18 cellular contexts compared by ENCODE assay signal in the genomic region with DNA sequence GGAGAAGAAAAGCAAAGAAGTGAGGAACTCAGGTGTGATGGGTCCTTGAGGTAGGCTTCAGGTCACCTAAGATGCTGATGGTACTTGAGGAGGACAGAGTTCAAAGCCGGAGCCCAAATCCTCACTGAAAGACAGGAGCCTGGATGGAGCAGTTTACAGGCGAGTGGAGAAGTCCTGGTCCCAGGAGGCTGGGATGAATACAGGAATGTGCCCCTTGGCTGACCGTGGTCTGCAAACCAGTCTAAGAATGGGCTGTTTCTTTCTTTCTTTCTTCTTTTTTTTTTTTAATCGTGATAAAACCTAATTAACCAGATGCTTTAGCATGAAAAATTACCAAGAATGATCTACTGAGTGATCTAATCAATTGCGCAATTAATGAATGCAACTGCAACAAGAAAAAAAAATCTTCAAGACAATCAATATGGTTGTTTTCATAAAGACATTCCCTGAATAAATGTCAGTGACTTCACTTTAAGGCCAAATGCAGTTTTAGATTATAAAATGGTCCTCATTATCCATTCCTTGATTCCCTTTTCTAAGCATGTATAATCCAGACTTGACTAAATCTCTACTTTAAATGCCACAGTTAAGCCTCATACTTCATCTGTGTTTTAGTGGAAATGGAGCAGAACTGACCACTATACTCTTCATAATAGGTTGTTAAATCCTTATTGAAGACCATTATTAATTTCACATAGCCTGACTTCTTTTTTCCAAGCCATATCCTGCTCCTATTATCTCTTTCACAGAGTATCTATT. TPM values are rescaled to one million over a fixed set of nuclear protein-coding genes. Genes with fewer than 3 reads are reported as not detected.
DNase-seq lines count a peak whose midpoint lies in the region; ATAC-seq and TF ChIP-seq lines count a peak whose summit lies in the region.
"Had no signal": no experiment of that assay in that cellular context is flagged by ENCODE, and none has a peak within 500 bp of the region (broad histone marks: within the 10 kb centered on the region; RNA-seq: fewer than 3 reads in every experiment).

No MANE protein-coding gene starts in this region.

- no peak for TF ChIP-seq CTCF in endodermal cell (conservative IDR thresholded peaks at IDR 0.05)
- TF ChIP-seq CTCF in retinal pigment epithelial cell (conservative IDR thresholded peaks at IDR 0.05; ENCODE audit: low read depth, low read length), result no peak

- peaks cover 33% of the 10 kb centered on the region for H3K4me1 Mint-ChIP-seq in endodermal cell
- H3K4me1 Mint-ChIP-seq in activated CD4-positive, alpha-beta memory T cell treated with anti-CD3 and anti-CD28 coated beads for 36 hours (ENCODE audit: low read depth), result peaks cover 12% of the 10 kb centered on the region
- peaks cover 18% of the 10 kb centered on the region for H3K4me1 Mint-ChIP-seq in activated CD8-positive, alpha-beta memory T cell treated with anti-CD3 and anti-CD28 coated beads, Interleukin-2, amount 10 ng/mL, durations not matched to agents 7 days and 5 days

- CTCF ChIA-PET in activated CD4-positive, alpha-beta memory T cell treated with anti-CD3 and anti-CD28 coated beads for 36 hours (lab: Charles Lee), result interaction anchor here (5.8 kb wide), 1 partner anchor 45 kb away, joined by 114 read pairs; no protein-coding TSS in a partner anchor
- CTCF ChIA-PET in activated CD8-positive, alpha-beta memory T cell treated with anti-CD3 and anti-CD28 coated beads, Interleukin-2, amount 10 ng/mL, durations not matched to agents 7 days and 5 days (lab: Charles Lee), result interaction anchor here (1.7 to 9.6 kb wide), 3 partner anchors 10 to 47 kb away, joined by 3 to 159 read pairs (median 5); no protein-coding TSS in a partner anchor

- H3K36me3 Mint-ChIP-seq in endodermal cell (ENCODE audit: low read depth), result no peaks in the 10 kb centered on the region
- H3K36me3 Mint-ChIP-seq in activated CD4-positive, alpha-beta memory T cell treated with anti-CD3 and anti-CD28 coated beads for 36 hours, result peaks cover 2% of the 10 kb centered on the region
- peaks cover 3% of the 10 kb centered on the region for H3K36me3 Mint-ChIP-seq in activated CD8-positive, alpha-beta memory T cell treated with anti-CD3 and anti-CD28 coated beads, Interleukin-2, amount 10 ng/mL, durations not matched to agents 7 days and 5 days

- H3K27me3 Mint-ChIP-seq in endodermal cell (ENCODE audit: insufficient read depth), result peaks cover 10% of the 10 kb centered on the region
- peaks cover 5% of the 10 kb centered on the region for H3K27me3 Mint-ChIP-seq in activated CD4-positive, alpha-beta memory T cell treated with anti-CD3 and anti-CD28 coated beads for 36 hours
- H3K27me3 Mint-ChIP-seq in activated CD8-positive, alpha-beta memory T cell treated with anti-CD3 and anti-CD28 coated beads, Interleukin-2, amount 10 ng/mL, durations not matched to agents 7 days and 5 days, result peaks cover 20% of the 10 kb centered on the region

- H3K9me3 Mint-ChIP-seq in endodermal cell, result peaks cover 16% of the 10 kb centered on the region
- no peaks in the 10 kb centered on the region for H3K9me3 Mint-ChIP-seq in activated CD4-positive, alpha-beta memory T cell treated with anti-CD3 and anti-CD28 coated beads for 36 hours
- H3K9me3 Mint-ChIP-seq in activated CD8-positive, alpha-beta memory T cell treated with anti-CD3 and anti-CD28 coated beads, Interleukin-2, amount 10 ng/mL, durations not matched to agents 7 days and 5 days (ENCODE audit: low read depth), result no peaks in the 10 kb centered on the region
- H3K9me3 Mint-ChIP-seq: dendritic cell treated with granulocyte-macrophage colony-stimulating factor and Interleukin-4, amounts not matched to agents 40 ng/mL and 50 ng/mL, for 4 days had no signal

- H3K27me3 ChIP-seq in Karpas-422 (ENCODE audit: low read length) (no peaks in the 10 kb centered on the region), endodermal cell (ENCODE audit: control insufficient read depth, insufficient read depth, low read length, poor library complexity, severe bottlenecking) (no peaks in the 10 kb centered on the region)
- H3K27me3 ChIP-seq: esophagus muscularis mucosa, Peyer's patch had no signal

- no peaks in the 10 kb centered on the region for H3K36me3 ChIP-seq in Karpas-422 (ENCODE audit: insufficient read depth, low read length)
- H3K36me3 ChIP-seq in endodermal cell (ENCODE audit: control insufficient read depth, insufficient read depth, low read length), result no peaks in the 10 kb centered on the region
- H3K36me3 ChIP-seq: esophagus muscularis mucosa, Peyer's patch had no signal

- peak overlapping the region; percentile 65 for H3K4me3 ChIP-seq in Karpas-422 (ENCODE audit: low read length)
- no peak overlapping the region for H3K4me3 ChIP-seq in endodermal cell (ENCODE audit: low read length)
- H3K4me3 ChIP-seq in retinal pigment epithelial cell (ENCODE audit: low read length), result no peak overlapping the region

- H4K20me1 ChIP-seq in Karpas-422 (ENCODE audit: insufficient read depth, low read depth, low read length), result no peaks in the 10 kb centered on the region

- H3K4me3 Mint-ChIP-seq in endodermal cell, result no peak overlapping the region
- H3K4me3 Mint-ChIP-seq in activated CD4-positive, alpha-beta memory T cell treated with anti-CD3 and anti-CD28 coated beads for 36 hours, result no peak overlapping the region
- H3K4me3 Mint-ChIP-seq in activated CD8-positive, alpha-beta memory T cell treated with anti-CD3 and anti-CD28 coated beads, Interleukin-2, amount 10 ng/mL, durations not matched to agents 7 days and 5 days, result no peak overlapping the region

- no peak for ATAC-seq in GM19455 (IDR thresholded peaks at IDR 0.05; ENCODE audit: unreplicated experiment)
- no peak for ATAC-seq in activated CD8-positive, alpha-beta memory T cell treated with anti-CD3 and anti-CD28 coated beads, Interleukin-2, amount 10 ng/mL, durations not matched to agents 7 days and 5 days

- peak overlapping the region; percentile 71; the same call in 1 of the 2 replicates for H2AFZ ChIP-seq in Karpas-422 (ENCODE audit: low read length)

- peak overlapping the region; percentile 66 for H3K4me2 ChIP-seq in Karpas-422 (ENCODE audit: low read depth, low read length, poor library complexity, severe bottlenecking)

- DNase-seq in COLO829 (ENCODE audit: low spot score) (peak; percentile 60), Karpas-422 (no peak), endodermal cell (no peak), retinal pigment epithelial cell (ENCODE audit: low read depth) (peak; percentile 51)
- no peak for DNase-seq in activated CD4-positive, alpha-beta memory T cell treated with anti-CD3 and anti-CD28 coated beads for 36 hours
- DNase-seq in activated CD8-positive, alpha-beta memory T cell treated with anti-CD3 and anti-CD28 coated beads, Interleukin-2, amount 10 ng/mL, durations not matched to agents 7 days and 5 days, result no peak
- DNase-seq: activated effector memory CD4-positive, alpha-beta T cell treated with anti-CD3 and anti-CD28 coated beads, Interleukin-2, amount 50 U/mL, for 16 hours; C1 segment of cervical spinal cord; DMS79 treated with DMSO at 0.1 percent for 48 hours; hippocampal formation; NCI-H2081 treated with DMSO at 0.1 percent for 48 hours; NCI-H524 treated with DMSO at 0.1 percent for 48 hours; Peyer's patch; posterior cingulate gyrus; SW 1271 had no signal

- POLR2A ChIA-PET in activated CD4-positive, alpha-beta memory T cell treated with anti-CD3 and anti-CD28 coated beads for 36 hours (lab: Charles Lee), result no interaction called here

- 90 to 94% methylated on average over 3 to 5 of the region's 5 CpGs for WGBS in endodermal cell (ENCODE audit: insufficient coverage in 1 of 2, insufficient read length in 1 of 2), 2 experiments

- intact Hi-C loops in activated CD4-positive, alpha-beta memory T cell treated with anti-CD3 and anti-CD28 coated beads for 36 hours (cut with micrococcal nuclease), result no loop called here

- H3K9ac ChIP-seq in Karpas-422 (ENCODE audit: low read length) (peak overlapping the region; percentile 60), endodermal cell (ENCODE audit: extremely low read depth, low read length, poor library complexity, severe bottlenecking) (no peak overlapping the region)

- H3K9me2 ChIP-seq in Karpas-422 (replicated peaks; ENCODE audit: insufficient read depth, low read length), result no peaks in the 10 kb centered on the region

- H3K27ac ChIP-seq in Karpas-422 (ENCODE audit: low read length) (no peak overlapping the region), endodermal cell (ENCODE audit: low read depth, low read length) (no peak overlapping the region)
- H3K27ac ChIP-seq: esophagus muscularis mucosa, Peyer's patch had no signal

- H3K27ac Mint-ChIP-seq in endodermal cell, result peak overlapping the region; percentile 95
- no peak overlapping the region for H3K27ac Mint-ChIP-seq in activated CD4-positive, alpha-beta memory T cell treated with anti-CD3 and anti-CD28 coated beads for 36 hours
- no peak overlapping the region for H3K27ac Mint-ChIP-seq in activated CD8-positive, alpha-beta memory T cell treated with anti-CD3 and anti-CD28 coated beads, Interleukin-2, amount 10 ng/mL, durations not matched to agents 7 days and 5 days

- H3K79me2 ChIP-seq in Karpas-422 (ENCODE audit: low read length), result no peaks in the 10 kb centered on the region

- H3K4me1 ChIP-seq in Karpas-422 (ENCODE audit: low read length) (peaks cover 22% of the 10 kb centered on the region), endodermal cell (ENCODE audit: control insufficient read depth, insufficient read depth, low read length) (no peaks in the 10 kb centered on the region)
- H3K4me1 ChIP-seq: Peyer's patch had no signal

- H3K9me3 ChIP-seq in Karpas-422 (ENCODE audit: low read length) (no peaks in the 10 kb centered on the region), endodermal cell (ENCODE audit: control insufficient read depth, low read length) (no peaks in the 10 kb centered on the region)
- H3K9me3 ChIP-seq: esophagus muscularis mucosa, Peyer's patch had no signal

RNA-seq across cellular contexts. Expression of gene SETD7, which starts 51.5 kb away (rescaled TPM):
- total RNA-seq in Karpas-422 (2014; rRNA removed; shearing (Covaris generic); ENCODE audit: low replicate concordance), result 43.5 and 59.4 TPM in 2 replicates
- total RNA-seq in endodermal cell, result 10 to 100 TPM; 13.8 to 19.4 TPM
- 12.7 TPM for polyA plus RNA-seq in endodermal cell (2013, experiment 1 of 2)
- 13.2 TPM for polyA plus RNA-seq in endodermal cell (2013, experiment 2 of 2)
- 10 to 100 TPM; 15.0 to 16.6 TPM for total RNA-seq in activated CD4-positive, alpha-beta memory T cell treated with anti-CD3 and anti-CD28 coated beads for 36 hours
- total RNA-seq in activated CD8-positive, alpha-beta memory T cell treated with anti-CD3 and anti-CD28 coated beads, Interleukin-2, amount 10 ng/mL, durations not matched to agents 7 days and 5 days, result 10 to 100 TPM; 10.8 to 13.8 TPM

RNA-seq across cellular contexts. Expression of gene MGST2, which starts 58.1 kb away (rescaled TPM):
- total RNA-seq in Karpas-422 (2014; rRNA removed; shearing (Covaris generic); ENCODE audit: low replicate concordance), result 34.7 and 55.8 TPM in 2 replicates
- 100 to 1,000 TPM; 188 to 215 TPM for total RNA-seq in endodermal cell
- polyA plus RNA-seq in endodermal cell (2013, experiment 1 of 2), result 53.2 TPM
- polyA plus RNA-seq in endodermal cell (2013, experiment 2 of 2), result 60.4 TPM
- total RNA-seq in activated CD4-positive, alpha-beta memory T cell treated with anti-CD3 and anti-CD28 coated beads for 36 hours, result 10 to 100 TPM in 1 of 2 experiments, 1 to 10 TPM in 1; 8.7 to 10.1 TPM
- 10 to 100 TPM; 10.2 to 21.1 TPM for total RNA-seq in activated CD8-positive, alpha-beta memory T cell treated with anti-CD3 and anti-CD28 coated beads, Interleukin-2, amount 10 ng/mL, durations not matched to agents 7 days and 5 days

Comparison
In these comparisons a context has a peak if more than half of its experiments do, and no peak if none do; other contexts are left out.
1. DNase-seq: peak in COLO829 (single experiment) and retinal pigment epithelial cell (single experiment); none in Karpas-422 (single experiment), endodermal cell (single experiment), activated CD4-positive, alpha-beta memory T cell treated with anti-CD3 and anti-CD28 coated beads for 36 hours (single experiment) and activated CD8-positive, alpha-beta memory T cell treated with anti-CD3 and anti-CD28 coated beads, Interleukin-2, amount 10 ng/mL, durations not matched to agents 7 days and 5 days (single experiment).